In genomic region chr11:121459413-121460041, GRCh38 we compare ENCODE assay signal across 1 cellular context.
A peak's percentile ranks its signal among the peaks of the same experiment; 100 is the strongest.
TF ChIP-seq lines count a peak whose summit lies in the region.

No MANE protein-coding gene starts in this region.

TF ChIP-seq in HepG2, 621 proteins besides CTCF, POLR2A, EP300 and RAD21 (continued from another document and continues in another):
- TF ChIP-seq PAXIP1 (CRISPR knock-in tag; conservative IDR thresholded peaks at IDR 0.05) (peak; percentile 99), PBX2 (CRISPR knock-in tag; IDR thresholded peaks at IDR 0.05) (peak; percentile 63), FOXP4 (CRISPR knock-in tag; IDR thresholded peaks at IDR 0.05) (peak; percentile 100), ZNF407 (CRISPR knock-in tag; IDR thresholded peaks at IDR 0.05; ENCODE audit: not compliant biosample characterization) (peak; percentile 51), NFIC (IDR thresholded peaks at IDR 0.05; ENCODE audit: low read length) (peak; percentile 58; the same call in 1 of the 2 replicates), FOXK1 (CRISPR knock-in tag; IDR thresholded peaks at IDR 0.05; ENCODE audit: borderline replicate concordance, low read depth) (peak; percentile 100), ZNF503 (CRISPR knock-in tag; IDR thresholded peaks at IDR 0.05) (peak; percentile 97), ZNF777 (CRISPR knock-in tag; IDR thresholded peaks at IDR 0.05) (no peak), HIVEP1 (CRISPR knock-in tag; IDR thresholded peaks at IDR 0.05) (peak; percentile 38; the same call in 1 of the 2 replicates), TFE3 (CRISPR knock-in tag; IDR thresholded peaks at IDR 0.05) (peak; percentile 87), KLF9 (CRISPR knock-in tag; IDR thresholded peaks at IDR 0.05; ENCODE audit: low read depth) (peak; percentile 64; the same call in 1 of the 2 replicates), SOX13 (IDR thresholded peaks at IDR 0.05) (peak; percentile 95), SOX13 (CRISPR knock-in tag; conservative IDR thresholded peaks at IDR 0.05 in 1 of 2, IDR thresholded peaks at IDR 0.05 in 1 of 2) (peak in 1 of 2 experiments; percentile 98; a peak in 2 of 4 replicates), NR0B2 (CRISPR knock-in tag; IDR thresholded peaks at IDR 0.05) (no peak), ZNF432 (CRISPR knock-in tag; IDR thresholded peaks at IDR 0.05; ENCODE audit: borderline replicate concordance) (no peak), SMAD3 (CRISPR knock-in tag; IDR thresholded peaks at IDR 0.05) (peak; percentile 95), ZNF362 (CRISPR knock-in tag; IDR thresholded peaks at IDR 0.05; ENCODE audit: borderline replicate concordance) (peak; percentile 87), TGIF2 (CRISPR knock-in tag; IDR thresholded peaks at IDR 0.05) (peak; percentile 42; the same call in 1 of the 2 replicates), ZNF33B (CRISPR knock-in tag; IDR thresholded peaks at IDR 0.05) (0 out of 2 replicates have a peak, but pooled peaks have one; percentile 51), KDM2A (CRISPR knock-in tag; IDR thresholded peaks at IDR 0.05; ENCODE audit: borderline replicate concordance, low read depth) (peak; percentile 91), MAZ (IDR thresholded peaks at IDR 0.05; ENCODE audit: borderline replicate concordance, low read depth, low read length) (no peak), MAZ (CRISPR knock-in tag; IDR thresholded peaks at IDR 0.05; ENCODE audit: low read depth) (peak; percentile 71), POLR2AphosphoS5 (IDR thresholded peaks at IDR 0.05; ENCODE audit: low read depth, low read length) (peak; percentile 61), WIZ (CRISPR knock-in tag; IDR thresholded peaks at IDR 0.05) (0 out of 2 replicates have a peak, but pooled peaks have one; percentile 63), ZNF7 (CRISPR knock-in tag; IDR thresholded peaks at IDR 0.05) (peak; percentile 35; the same call in 1 of the 2 replicates), ZSCAN20 (CRISPR knock-in tag; IDR thresholded peaks at IDR 0.05; ENCODE audit: borderline replicate concordance) (peak; percentile 27; the same call in 1 of the 2 replicates), DMAP1 (CRISPR knock-in tag; IDR thresholded peaks at IDR 0.05) (peak; percentile 84), MIXL1 (CRISPR knock-in tag; IDR thresholded peaks at IDR 0.05) (peak; percentile 99), SP140L (CRISPR knock-in tag; IDR thresholded peaks at IDR 0.05; ENCODE audit: borderline replicate concordance) (0 out of 2 replicates have a peak, but pooled peaks have one; percentile 72), CBFB (CRISPR knock-in tag; IDR thresholded peaks at IDR 0.05) (peak; percentile 91), HDAC2 (CRISPR knock-in tag; IDR thresholded peaks at IDR 0.05) (peak; percentile 100), ZBTB3 (CRISPR knock-in tag; IDR thresholded peaks at IDR 0.05; ENCODE audit: borderline replicate concordance, low read depth) (peak; percentile 47; the same call in 1 of the 2 replicates), ZBTB25 (CRISPR knock-in tag; IDR thresholded peaks at IDR 0.05) (peak; percentile 93), ZNF747 (CRISPR knock-in tag; IDR thresholded peaks at IDR 0.05; ENCODE audit: borderline replicate concordance) (peak; percentile 79; the same call in 1 of the 2 replicates), ZNF260 (CRISPR knock-in tag; IDR thresholded peaks at IDR 0.05; ENCODE audit: borderline replicate concordance, low read depth) (no peak), ZMYM4 (CRISPR knock-in tag; IDR thresholded peaks at IDR 0.05) (peak; percentile 93)
